ENCODE assay signal across 17 cellular contexts in genomic region chr1:7248402-7248805, GRCh38.
"Had no signal": no experiment of that assay in that cellular context is flagged by ENCODE, and none has a peak within 500 bp of the region (broad histone marks: within the 10 kb centered on the region; RNA-seq: fewer than 3 reads in every experiment).

No MANE protein-coding gene starts in this region.

- H3K4me3 ChIP-seq: colonic mucosa, gastrocnemius medialis, heart right ventricle, ovary, tibial artery, upper lobe of left lung had no signal

- ATAC-seq: esophagus mucosa; gastrocnemius medialis; heart right ventricle; naive thymus-derived CD4-positive, alpha-beta T cell; right cardiac atrium; stimulated activated memory B cell treated with anti-CD40 and anti-IgM and Interleukin-4, amounts not matched to agents 10 μg/mL and 1 μg/mL and 100 μg/mL, for 72 hours had no signal

- DNase-seq: colonic mucosa; effector CD8-positive, alpha-beta T cell; gastrocnemius medialis; heart right ventricle; kidney glomerular epithelial cell; naive thymus-derived CD4-positive, alpha-beta T cell; nephron progenitor cell; ovary; right cardiac atrium; stimulated activated CD4-positive, alpha-beta T cell treated with anti-CD3 and anti-CD28 coated beads, Interleukin-4, amount 100 ng/mL, for 1 hour; tibial artery; upper lobe of left lung had no signal

- H3K27me3 ChIP-seq: colonic mucosa, gastrocnemius medialis, ovary, upper lobe of left lung had no signal

- FAIRE-seq: endometrium, islet of Langerhans had no signal

- H3K27ac ChIP-seq: colonic mucosa, gastrocnemius medialis, heart right ventricle, neutrophil, ovary, tibial artery, upper lobe of left lung had no signal

- H3K9me3 ChIP-seq: colonic mucosa, gastrocnemius medialis, neutrophil, ovary, tibial artery, upper lobe of left lung had no signal

- H3K4me1 ChIP-seq: colonic mucosa, gastrocnemius medialis, heart right ventricle, tibial artery, upper lobe of left lung had no signal

- H3K36me3 ChIP-seq: colonic mucosa, gastrocnemius medialis, heart right ventricle, neutrophil, ovary, tibial artery, upper lobe of left lung had no signal
